In genomic region chr7:46463170-46463569, GRCh38 we compare ENCODE assay signal across 8 cellular contexts.
"Had no signal": no experiment of that assay in that cellular context is flagged by ENCODE, and none has a peak within 500 bp of the region (broad histone marks: within the 10 kb centered on the region; RNA-seq: fewer than 3 reads in every experiment).

No MANE protein-coding gene starts in this region.

- H2AFZ ChIP-seq: GM23248 had no signal

- ATAC-seq: HCT116 had no signal

- H3K36me3 ChIP-seq: HAP-1 had no signal

- H3K27ac ChIP-seq: GM23248 had no signal

- H3K4me3 ChIP-seq: GM23248, HAP-1 had no signal

- H3K9ac ChIP-seq: GM23248 had no signal

- H3K9me3 ChIP-seq: HAP-1 had no signal

- DNase-seq: GM23248, GOT3, H7, HFFc6, KBM-7 had no signal

- FAIRE-seq: HTR-8/SVneo had no signal

- H3K4me1 ChIP-seq: HAP-1 had no signal
